In genomic region chr5:124905256-124905655, GRCh38 we compare ENCODE assay signal across 24 cellular contexts.
DNase-seq lines count a peak whose midpoint lies in the region; ATAC-seq and TF ChIP-seq lines count a peak whose summit lies in the region.
"Had no signal": no experiment of that assay in that cellular context is flagged by ENCODE, and none has a peak within 500 bp of the region (broad histone marks: within the 10 kb centered on the region; RNA-seq: fewer than 3 reads in every experiment).

No MANE protein-coding gene starts in this region.

- H3K9me3 ChIP-seq in BLaER1 treated with 17β-estradiol and CSF1 and Interleukin-3, amounts not matched to agents 10 nM and 100 nM (replicated peaks in 1 of 11), result peaks cover 0 to 6% (median 0%) of the 10 kb centered on the region in 11 experiments; a peak in 5 of 22 replicates
- H3K9me3 ChIP-seq in OCI-LY1 (ENCODE audit: low read length) (no peaks in the 10 kb centered on the region), ectodermal cell (ENCODE audit: control insufficient read depth, low read length) (no peaks in the 10 kb centered on the region), adrenal gland (replicated peaks in 1 of 3) (no peaks in the 10 kb centered on the region)
- H3K9me3 ChIP-seq: SK-N-SH, upper lobe of left lung had no signal

- peak; percentile 22 for DNase-seq in retina
- DNase-seq in stimulated activated CD4-positive, alpha-beta T cell treated with anti-CD3 and anti-CD28 coated beads, Interleukin-4, amount 100 ng/mL, for 24 hours, result no peak
- no peak for DNase-seq in adrenal gland
- DNase-seq: activated CD4-positive, alpha-beta memory T cell treated with anti-CD3 and anti-CD28 coated beads, Interleukin-2, amount 10 ng/mL, durations not matched to agents 7 days and 5 days; activated CD4-positive, alpha-beta T cell treated with anti-CD3 and anti-CD28 coated beads for 1 hour; activated CD8-positive, alpha-beta memory T cell treated with anti-CD3 and anti-CD28 coated beads, Interleukin-2, amount 50 U/mL, for 48 hours; aorta; dermis blood vessel endothelial cell; GM23248; hippocampal formation; immature natural killer cell; mesenchymal stem cell; NCI-H1092; NCI-H2029; NCI-H526; occipital lobe; SK-N-SH; stimulated activated CD4-positive, alpha-beta T cell treated with anti-CD3 and anti-CD28 coated beads, Interleukin-2, amount 100 ng/mL, for 24 hours; upper lobe of left lung had no signal

- no peaks in the 10 kb centered on the region; a peak in 1 of 22 replicates for H3K27me3 ChIP-seq in BLaER1 treated with 17β-estradiol and CSF1 and Interleukin-3, amounts not matched to agents 10 nM and 100 nM
- no peaks in the 10 kb centered on the region for H3K27me3 ChIP-seq in OCI-LY1 (ENCODE audit: insufficient read depth, low read length)
- no peaks in the 10 kb centered on the region for H3K27me3 ChIP-seq in ectodermal cell (ENCODE audit: control insufficient read depth, insufficient read depth, low read length, poor library complexity, severe bottlenecking)
- H3K27me3 ChIP-seq in adrenal gland, result no peaks in the 10 kb centered on the region
- H3K27me3 ChIP-seq: upper lobe of left lung had no signal

- peak overlapping the region in 6 of 11 experiments; percentile 53 to 80 (median 66); a peak in 10 of 22 replicates for H3K27ac ChIP-seq in BLaER1 treated with 17β-estradiol and CSF1 and Interleukin-3, amounts not matched to agents 10 nM and 100 nM
- peak overlapping the region; percentile 90 for H3K27ac ChIP-seq in OCI-LY1 (ENCODE audit: low read depth, low read length, poor library complexity, severe bottlenecking)
- peak overlapping the region; percentile 39 for H3K27ac ChIP-seq in ectodermal cell (ENCODE audit: insufficient read depth, low read depth, low read length, poor library complexity, severe bottlenecking)
- H3K27ac ChIP-seq in adrenal gland, result no peak overlapping the region
- H3K27ac ChIP-seq: GM23248 had no signal

- no peaks in the 10 kb centered on the region for H4K20me1 ChIP-seq in BLaER1 treated with 17β-estradiol and CSF1 and Interleukin-3, amounts not matched to agents 10 nM and 100 nM
- no peaks in the 10 kb centered on the region for H4K20me1 ChIP-seq in OCI-LY1 (ENCODE audit: insufficient read depth, low read length)

- H3K4me2 ChIP-seq in BLaER1 treated with 17β-estradiol and CSF1 and Interleukin-3, amounts not matched to agents 10 nM and 100 nM, result peak overlapping the region in 8 of 11 experiments; percentile 68 to 86 (median 80); a peak in 14 of 22 replicates
- no peak overlapping the region for H3K4me2 ChIP-seq in OCI-LY1 (ENCODE audit: low read length)
- H3K4me2 ChIP-seq: SK-N-SH had no signal

- H3F3A ChIP-seq in OCI-LY1 (ENCODE audit: insufficient read depth, low read length), result no peaks in the 10 kb centered on the region

- ATAC-seq in HG03460 (IDR thresholded peaks at IDR 0.05; ENCODE audit: unreplicated experiment), result no peak
- ATAC-seq: activated T-helper 17 cell treated with anti-CD3 and anti-CD28 coated beads, Interleukin-2, amount 50 U/mL, for 72 hours had no signal

- peak overlapping the region in 2 of 11 experiments; percentile 7 to 66; a peak in 1 of 22 replicates for H3K9ac ChIP-seq in BLaER1 treated with 17β-estradiol and CSF1 and Interleukin-3, amounts not matched to agents 10 nM and 100 nM
- no peak overlapping the region; the same call in 1 of the 2 replicates for H3K9ac ChIP-seq in OCI-LY1 (ENCODE audit: low read length)
- H3K9ac ChIP-seq: GM23248, SK-N-SH had no signal

- no peaks in the 10 kb centered on the region for H3K36me3 ChIP-seq in BLaER1 treated with 17β-estradiol and CSF1 and Interleukin-3, amounts not matched to agents 10 nM and 100 nM
- H3K36me3 ChIP-seq in OCI-LY1 (ENCODE audit: insufficient read depth, low read length) (no peaks in the 10 kb centered on the region), ectodermal cell (ENCODE audit: control insufficient read depth, insufficient read depth, low read length) (no peaks in the 10 kb centered on the region), adrenal gland (replicated peaks in 1 of 2) (no peaks in the 10 kb centered on the region)
- H3K36me3 ChIP-seq: upper lobe of left lung had no signal

- 0% methylated on average over 1 of the region's 1 CpG for WGBS in ectodermal cell, 2 experiments
- 66 to 86% (median 74%) methylated on average over 1 of the region's 1 CpG for WGBS in adrenal gland, 4 donors

- TF ChIP-seq CTCF in OCI-LY1 (IDR thresholded peaks at IDR 0.05; ENCODE audit: low read length) (no peak), adrenal gland (IDR thresholded peaks at IDR 0.05) (no peak)

- H3K79me2 ChIP-seq in OCI-LY1 (ENCODE audit: insufficient read depth, low read length), result no peaks in the 10 kb centered on the region

- H3K9me2 ChIP-seq in OCI-LY1 (ENCODE audit: low read depth, low read length), result no peaks in the 10 kb centered on the region
- H3K9me2 ChIP-seq: SK-N-SH had no signal

- H2AFZ ChIP-seq in OCI-LY1 (ENCODE audit: low read length), result no peak overlapping the region
- H2AFZ ChIP-seq: GM23248 had no signal

- no peak for TF ChIP-seq POLR2A in adrenal gland (IDR thresholded peaks at IDR 0.05)

- H3K4me1 ChIP-seq in BLaER1 treated with 17β-estradiol and CSF1 and Interleukin-3, amounts not matched to agents 10 nM and 100 nM, result peaks cover 71 to 100% (median 94%) of the 10 kb centered on the region in 10 experiments
- H3K4me1 ChIP-seq in OCI-LY1 (ENCODE audit: insufficient read depth, low read length, severe bottlenecking), result peaks cover 83% of the 10 kb centered on the region
- peaks cover 55% of the 10 kb centered on the region for H3K4me1 ChIP-seq in ectodermal cell (ENCODE audit: control insufficient read depth, insufficient read depth, low read length)
- peaks cover 32 to 55% of the 10 kb centered on the region in 2 donors for H3K4me1 ChIP-seq in adrenal gland (replicated peaks in 1 of 2)

- intact Hi-C loops in adrenal gland (cut with DNase I), result no loop called here

- H3K4me3 ChIP-seq in BLaER1 treated with 17β-estradiol and CSF1 and Interleukin-3, amounts not matched to agents 10 nM and 100 nM, result no peak overlapping the region
- H3K4me3 ChIP-seq in OCI-LY1 (ENCODE audit: low read depth, low read length, poor library complexity, severe bottlenecking) (no peak overlapping the region), ectodermal cell (ENCODE audit: insufficient read depth, low read depth, low read length) (no peak overlapping the region), adrenal gland (no peak overlapping the region)
- H3K4me3 ChIP-seq: GM23248, upper lobe of left lung had no signal

Comparison
In these comparisons a context has a peak if more than half of its experiments do, and no peak if none do; other contexts are left out.
1. H3K27ac ChIP-seq: peak in BLaER1 treated with 17β-estradiol and CSF1 and Interleukin-3, amounts not matched to agents 10 nM and 100 nM (6 of 11), OCI-LY1 (single experiment) and ectodermal cell (single experiment); none in adrenal gland (0 of 5).